8 cellular contexts compared by ENCODE assay signal in the genomic region with DNA sequence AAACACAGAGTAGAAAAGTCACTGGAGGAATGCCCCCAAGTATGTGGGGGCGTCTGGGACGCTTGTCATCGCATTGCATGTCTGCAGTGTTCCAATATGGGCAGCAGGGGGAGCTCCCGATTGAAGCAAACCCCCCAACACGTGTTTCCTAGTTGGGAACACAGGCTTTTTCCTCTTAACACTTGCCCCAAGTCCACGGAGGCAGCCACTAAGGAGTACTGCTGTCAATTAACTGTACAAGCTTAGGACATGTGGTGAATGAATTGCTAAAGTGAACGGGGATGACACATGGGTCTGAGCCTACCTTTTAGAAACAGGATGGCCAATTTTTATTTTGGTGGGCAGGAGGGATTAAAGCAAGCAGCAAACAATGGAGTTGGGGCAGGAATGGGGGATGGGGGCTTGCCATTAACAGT. TPM values are rescaled to one million over a fixed set of nuclear protein-coding genes. Genes with fewer than 3 reads are reported as not detected.
DNase-seq lines count a peak whose midpoint lies in the region; ATAC-seq and TF ChIP-seq lines count a peak whose summit lies in the region.

No MANE protein-coding gene starts in this region.

- intact Hi-C loops in vagina (cut with DNase I), result no loop called here

- no peak overlapping the region for H3K4me3 Mint-ChIP-seq in activated T-cell treated with anti-CD3 and anti-CD28 coated beads, Interleukin-2, amount 50 U/mL, for 72 hours

- H3K27ac ChIP-seq in HL-60 (replicated peaks) (no peak overlapping the region), vagina (no peak overlapping the region)

- TF ChIP-seq POLR2A in vagina (IDR thresholded peaks at IDR 0.05), result no peak

- peaks cover 0 to 2% of the 10 kb centered on the region in 2 donors for H3K9me3 Mint-ChIP-seq in activated T-cell treated with anti-CD3 and anti-CD28 coated beads, Interleukin-2, amount 50 U/mL, for 72 hours

- no peak for ATAC-seq in activated T-cell treated with anti-CD3 and anti-CD28 coated beads, Interleukin-2, amount 50 U/mL, for 72 hours (replicated peaks in 1 of 2)
- ATAC-seq in GM21360 (IDR thresholded peaks at IDR 0.05; ENCODE audit: unreplicated experiment) (peak; percentile 52), SK-N-SH treated with all-trans-retinoic acid at 6 μM for 48 hours (peak; percentile 68)

- no peaks in the 10 kb centered on the region for H3K9me3 ChIP-seq in vagina

- peaks cover 16% of the 10 kb centered on the region for H3K4me1 Mint-ChIP-seq in activated T-cell treated with anti-CD3 and anti-CD28 coated beads, Interleukin-2, amount 50 U/mL, for 72 hours (ENCODE audit: low read depth)

- TF ChIP-seq CTCF in HL-60 (IDR thresholded peaks at IDR 0.05; ENCODE audit: insufficient read depth, low read length), result peak; percentile 67
- TF ChIP-seq CTCF in fibroblast of the aortic adventitia (IDR thresholded peaks at IDR 0.05; ENCODE audit: insufficient read depth, low read length), result peak; percentile 76
- TF ChIP-seq CTCF in vagina (IDR thresholded peaks at IDR 0.05), result peak in 1 of 3 experiments; percentile 22

- peaks cover 15% of the 10 kb centered on the region for H3K4me1 ChIP-seq in vagina

- no peaks in the 10 kb centered on the region for H3K36me3 ChIP-seq in vagina

- H3K27me3 ChIP-seq in HL-60 (ENCODE audit: insufficient read depth, poor library complexity, severe bottlenecking), result peaks cover 19% of the 10 kb centered on the region
- no peaks in the 10 kb centered on the region for H3K27me3 ChIP-seq in vagina

- H3K36me3 Mint-ChIP-seq in activated T-cell treated with anti-CD3 and anti-CD28 coated beads, Interleukin-2, amount 50 U/mL, for 72 hours (ENCODE audit: insufficient read depth in 2 of 2), result peaks cover 0 to 3% of the 10 kb centered on the region in 2 donors

- peak; percentile 21 to 22 for DNase-seq in activated T-cell treated with anti-CD3 and anti-CD28 coated beads, Interleukin-2, amount 50 U/mL, for 72 hours
- no peak for DNase-seq in activated T-cell treated with anti-CD3 and anti-CD28 coated beads, Interleukin-2, amount 50 U/mL, for 1 hour
- DNase-seq in HL-60 (ENCODE audit: low read depth in 1 of 2, low spot score in 1 of 2), result peak; percentile 38 to 53
- DNase-seq in fibroblast of the aortic adventitia (ENCODE audit: low read depth), result peak; percentile 44
- DNase-seq in pons (ENCODE audit: low spot score), result peak; percentile 68
- no peak for DNase-seq in vagina (ENCODE audit: extremely low spot score in 2 of 2)

- H3K4me3 ChIP-seq in HL-60 (replicated peaks; ENCODE audit: insufficient read depth, low read length), result no peak overlapping the region
- H3K4me3 ChIP-seq in fibroblast of the aortic adventitia (ENCODE audit: low read depth, low read length), result no peak overlapping the region
- no peak overlapping the region for H3K4me3 ChIP-seq in vagina

- H3K27me3 Mint-ChIP-seq in activated T-cell treated with anti-CD3 and anti-CD28 coated beads, Interleukin-2, amount 50 U/mL, for 72 hours (ENCODE audit: low read depth), result peaks cover 48% of the 10 kb centered on the region

- no peak overlapping the region for H3K27ac Mint-ChIP-seq in activated T-cell treated with anti-CD3 and anti-CD28 coated beads, Interleukin-2, amount 50 U/mL, for 72 hours

TF ChIP-seq in SK-N-SH treated with all-trans-retinoic acid at 6 μM for 48 hours, 23 proteins besides CTCF, POLR2A, EP300 and RAD21:
- TF ChIP-seq ZFP30 (CRISPR knock-in tag; IDR thresholded peaks at IDR 0.05) (no peak), CSDC2 (CRISPR knock-in tag; IDR thresholded peaks at IDR 0.05) (no peak), ESRRG (CRISPR knock-in tag; IDR thresholded peaks at IDR 0.05) (no peak), PPARA (CRISPR knock-in tag; IDR thresholded peaks at IDR 0.05; ENCODE audit: borderline replicate concordance) (no peak), ZNF70 (CRISPR knock-in tag; IDR thresholded peaks at IDR 0.05) (no peak), ARNTL (CRISPR knock-in tag; IDR thresholded peaks at IDR 0.05; ENCODE audit: borderline replicate concordance, low read depth) (no peak), OSR1 (CRISPR knock-in tag; IDR thresholded peaks at IDR 0.05) (no peak), ZFP3 (CRISPR knock-in tag; IDR thresholded peaks at IDR 0.05) (no peak), ZNF8 (CRISPR knock-in tag; IDR thresholded peaks at IDR 0.05) (no peak), TCF4 (CRISPR knock-in tag; IDR thresholded peaks at IDR 0.05; ENCODE audit: borderline replicate concordance) (no peak), TOX (CRISPR knock-in tag; IDR thresholded peaks at IDR 0.05; ENCODE audit: borderline replicate concordance) (no peak), BACH2 (CRISPR knock-in tag; IDR thresholded peaks at IDR 0.05; ENCODE audit: borderline replicate concordance) (no peak), GLIS3 (CRISPR knock-in tag; IDR thresholded peaks at IDR 0.05) (no peak), ZC3H10 (CRISPR knock-in tag; IDR thresholded peaks at IDR 0.05) (no peak)
- TF ChIP-seq, protein P1, sequence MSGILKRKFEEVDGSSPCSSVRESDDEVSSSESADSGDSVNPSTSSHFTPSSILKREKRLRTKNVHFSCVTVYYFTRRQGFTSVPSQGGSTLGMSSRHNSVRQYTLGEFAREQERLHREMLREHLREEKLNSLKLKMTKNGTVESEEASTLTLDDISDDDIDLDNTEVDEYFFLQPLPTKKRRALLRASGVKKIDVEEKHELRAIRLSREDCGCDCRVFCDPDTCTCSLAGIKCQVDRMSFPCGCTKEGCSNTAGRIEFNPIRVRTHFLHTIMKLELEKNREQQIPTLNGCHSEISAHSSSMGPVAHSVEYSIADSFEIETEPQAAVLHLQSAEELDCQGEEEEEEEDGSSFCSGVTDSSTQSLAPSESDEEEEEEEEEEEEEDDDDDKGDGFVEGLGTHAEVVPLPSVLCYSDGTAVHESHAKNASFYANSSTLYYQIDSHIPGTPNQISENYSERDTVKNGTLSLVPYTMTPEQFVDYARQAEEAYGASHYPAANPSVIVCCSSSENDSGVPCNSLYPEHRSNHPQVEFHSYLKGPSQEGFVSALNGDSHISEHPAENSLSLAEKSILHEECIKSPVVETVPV (CRISPR knock-in tag; IDR thresholded peaks at IDR 0.05), result no peak

RNA-seq across cellular contexts. Expression of a gene that starts 2.2 kb away (rescaled TPM):
- total RNA-seq in activated T-cell treated with anti-CD3 and anti-CD28 coated beads, Interleukin-2, amount 50 U/mL, for 72 hours, result not detected
- total RNA-seq in fibroblast of the aortic adventitia (ENCODE audit: low replicate concordance) (0.09 TPM in 1 of 2 replicates, not detected in the other), vagina (under 0.01 TPM)

Comparison
In these comparisons a context has a peak if more than half of its experiments do, and no peak if none do; other contexts are left out.
1. DNase-seq: peak in activated T-cell treated with anti-CD3 and anti-CD28 coated beads, Interleukin-2, amount 50 U/mL, for 72 hours (2 of 2), HL-60 (2 of 2), fibroblast of the aortic adventitia (single experiment) and pons (single experiment); none in activated T-cell treated with anti-CD3 and anti-CD28 coated beads, Interleukin-2, amount 50 U/mL, for 1 hour (single experiment) and vagina (0 of 2).
2. ATAC-seq: peak in GM21360 (single experiment) and SK-N-SH treated with all-trans-retinoic acid at 6 μM for 48 hours (single experiment); none in activated T-cell treated with anti-CD3 and anti-CD28 coated beads, Interleukin-2, amount 50 U/mL, for 72 hours (0 of 2).